8 cellular contexts compared by ENCODE assay signal in the genomic region with DNA sequence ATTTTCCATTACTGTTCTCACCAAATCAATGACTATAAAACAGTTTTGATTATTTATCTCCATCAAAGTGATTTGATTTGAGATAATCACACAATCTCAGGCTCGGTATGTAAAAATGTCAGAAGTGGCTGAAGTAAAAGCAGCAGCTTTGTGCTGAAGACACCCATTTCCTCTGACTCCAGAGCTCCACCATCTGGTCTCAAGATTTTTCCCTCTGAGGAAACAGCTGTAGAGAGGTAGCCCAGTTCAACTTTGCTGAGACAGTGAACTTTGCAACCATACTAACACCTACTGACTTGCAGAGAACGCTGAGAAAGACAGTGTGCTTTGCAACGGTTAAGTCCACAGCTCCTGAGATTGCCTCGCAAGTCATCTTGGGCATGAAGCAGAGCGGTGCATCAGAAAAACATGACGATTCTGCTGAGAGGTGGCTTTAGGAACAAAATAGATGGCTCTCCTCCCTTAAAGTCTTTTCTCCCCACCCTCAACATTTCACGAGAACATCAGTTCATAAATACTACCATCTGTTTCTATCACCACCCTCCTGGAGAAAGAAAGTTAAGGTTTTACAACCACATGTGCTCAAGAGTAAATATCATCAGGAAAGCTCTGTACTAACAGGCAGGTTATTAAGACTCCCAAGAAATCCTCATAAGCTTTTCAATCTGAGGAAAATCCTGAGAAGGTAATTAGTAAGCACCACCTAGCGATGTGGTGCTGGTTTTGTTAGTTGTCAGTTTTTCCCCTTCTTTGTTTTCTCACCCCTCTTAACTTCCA. TPM values are rescaled to one million over a fixed set of nuclear protein-coding genes. Genes with fewer than 3 reads are reported as not detected.
A peak's percentile ranks its signal among the peaks of the same experiment; 100 is the strongest.
DNase-seq lines count a peak whose midpoint lies in the region; ATAC-seq and TF ChIP-seq lines count a peak whose summit lies in the region.

No MANE protein-coding gene starts in this region.

- H2AFZ ChIP-seq in neuronal stem cell (ENCODE audit: low read length), result no peak overlapping the region

- no peak overlapping the region for H2BK15ac ChIP-seq in neuronal stem cell (ENCODE audit: low read length)

- DNase-seq in NCI-H526 (lab: John Stamatoyannopoulos, UW), result peak; percentile 18 to 44
- no peak for DNase-seq in NCI-H526 treated with DMSO at 0.1 percent for 48 hours (lab: John Stamatoyannopoulos, UW)
- peak; percentile 56 for DNase-seq in HuH-7 (ENCODE audit: low spot score)
- peak; percentile 47 for DNase-seq in WERI-Rb-1
- DNase-seq in fibroblast of the conjunctiva (ENCODE audit: low read depth), result peak; percentile 57
- peak; percentile 9 for DNase-seq in neuronal stem cell (ENCODE audit: low spot score)
- DNase-seq in kidney glomerular epithelial cell (lab: John Stamatoyannopoulos, UW), result no peak

- no peaks in the 10 kb centered on the region for H3K4me1 ChIP-seq in neuronal stem cell (ENCODE audit: control insufficient read depth in 2 of 2, insufficient read depth in 1 of 2, low read depth in 1 of 2, low read length in 2 of 2)

- H3K36me3 ChIP-seq in WERI-Rb-1 (peaks cover 47% of the 10 kb centered on the region), neuronal stem cell (replicated peaks in 1 of 2; ENCODE audit: control insufficient read depth in 2 of 2, insufficient read depth in 2 of 2, low read length in 2 of 2) (peaks cover 14 to 63% of the 10 kb centered on the region in 2 donors)

- no CpG with 5 or more reads among the region's 8 CpGs for WGBS in neuronal stem cell (ENCODE audit: extremely low coverage in 2 of 2, insufficient read length in 2 of 2, insufficient replicate concordance in 1 of 2), 2 donors

- H3K23ac ChIP-seq in neuronal stem cell (ENCODE audit: low read depth, low read length, poor library complexity), result no peak overlapping the region

- no peak for ATAC-seq in GM19455 (IDR thresholded peaks at IDR 0.05; ENCODE audit: unreplicated experiment)

- no peak overlapping the region for H2AK5ac ChIP-seq in neuronal stem cell (ENCODE audit: low read depth, low read length)

- H3K9me3 ChIP-seq in WERI-Rb-1 (ENCODE audit: severe bottlenecking) (no peaks in the 10 kb centered on the region), neuronal stem cell (replicated peaks in 1 of 2; ENCODE audit: control insufficient read depth in 2 of 2, insufficient read depth in 1 of 2, low read depth in 1 of 2, low read length in 2 of 2) (no peaks in the 10 kb centered on the region)

- no peak overlapping the region for H2BK5ac ChIP-seq in neuronal stem cell (ENCODE audit: low read length)

- H3K14ac ChIP-seq in neuronal stem cell (ENCODE audit: low read length), result no peak overlapping the region

- no peak overlapping the region for H3K4ac ChIP-seq in neuronal stem cell (ENCODE audit: low read length)

- H3K4me3 ChIP-seq in WERI-Rb-1 (ENCODE audit: low read depth, low read length) (no peak overlapping the region), neuronal stem cell (ENCODE audit: low read length in 2 of 2) (no peak overlapping the region)

- no peak overlapping the region for H3K4me2 ChIP-seq in neuronal stem cell (ENCODE audit: insufficient read depth, low read length, poor library complexity, severe bottlenecking)

- no peak overlapping the region for H2BK120ac ChIP-seq in neuronal stem cell (ENCODE audit: low read depth, low read length)

- no peak overlapping the region for H4K8ac ChIP-seq in neuronal stem cell (ENCODE audit: low read depth, low read length)

- peak; percentile 73 for TF ChIP-seq CTCF in WERI-Rb-1 (IDR thresholded peaks at IDR 0.05; ENCODE audit: low read depth, low read length)

- H3K79me1 ChIP-seq in neuronal stem cell (ENCODE audit: low read depth, low read length), result no peaks in the 10 kb centered on the region

- H2BK12ac ChIP-seq in neuronal stem cell (ENCODE audit: low read length), result no peak overlapping the region

- H3K27me3 ChIP-seq in WERI-Rb-1 (ENCODE audit: insufficient read depth, low read depth, severe bottlenecking) (no peaks in the 10 kb centered on the region), neuronal stem cell (ENCODE audit: control insufficient read depth in 3 of 3, insufficient read depth in 3 of 3, low read depth in 1 of 3, low read length in 3 of 3) (no peaks in the 10 kb centered on the region)

- H3K27ac ChIP-seq in WERI-Rb-1 (peak overlapping the region; percentile 12; the same call in 1 of the 2 replicates), neuronal stem cell (replicated peaks; ENCODE audit: low read length) (no peak overlapping the region)

- H3K9ac ChIP-seq in neuronal stem cell (ENCODE audit: low read depth, low read length, poor library complexity), result no peak overlapping the region

- no peak overlapping the region for H3K18ac ChIP-seq in neuronal stem cell (ENCODE audit: low read length)

- H4K91ac ChIP-seq in neuronal stem cell (ENCODE audit: low read depth, low read length, poor library complexity), result no peak overlapping the region

RNA-seq across cellular contexts. Expression of gene HIGD1C, which starts 34.8 kb away (rescaled TPM):
- polyA plus RNA-seq in neuronal stem cell (2013, experiment 1 of 2), result not detected
- polyA plus RNA-seq in neuronal stem cell (2013, experiment 2 of 2), result not detected

RNA-seq across cellular contexts. Expression of gene SLC11A2, which starts 39.0 kb away (rescaled TPM):
- polyA plus RNA-seq in neuronal stem cell (2013, experiment 1 of 2), result 26.1 TPM
- polyA plus RNA-seq in neuronal stem cell (2013, experiment 2 of 2), result 27.3 TPM

Comparison
In these comparisons a context has a peak if more than half of its experiments do, and no peak if none do; other contexts are left out.
1. DNase-seq: peak in NCI-H526 (2 of 2), HuH-7 (single experiment), WERI-Rb-1 (single experiment), fibroblast of the conjunctiva (single experiment) and neuronal stem cell (single experiment); none in NCI-H526 treated with DMSO at 0.1 percent for 48 hours (single experiment) and kidney glomerular epithelial cell (single experiment).